Comparison of ENCODE assay signal across 31 cellular contexts in genomic region chr3:184386047-184386806, GRCh38. TPM values are rescaled to one million over a fixed set of nuclear protein-coding genes. Genes with fewer than 3 reads are reported as not detected.
"Had no signal": no experiment of that assay in that cellular context is flagged by ENCODE, and none has a peak within 500 bp of the region (broad histone marks: within the 10 kb centered on the region; RNA-seq: fewer than 3 reads in every experiment).

No MANE protein-coding gene starts in this region.

- DNase-seq: activated B cell treated with CpG ODN at 0.5 μM for 24 hours; activated CD4-positive, alpha-beta memory T cell treated with anti-CD3 and anti-CD28 coated beads for 36 hours; activated CD4-positive, alpha-beta T cell treated with anti-CD3 and anti-CD28 coated beads for 4 hours; activated CD4-positive, alpha-beta T cell treated with anti-CD3 and anti-CD28 coated beads, Interleukin-2, amount 50 U/mL, for 1 hour; activated CD4-positive, CD25-positive, alpha-beta regulatory T cell treated with anti-CD3 and anti-CD28 coated beads, Interleukin-2, amount 50 U/mL, for 72 hours; activated CD8-positive, alpha-beta memory T cell treated with anti-CD3 and anti-CD28 coated beads, Interleukin-2, amount 50 U/mL, for 4 hours; activated effector memory CD4-positive, alpha-beta T cell treated with Interleukin-2 at 50 U/mL for 16 hours; activated naive CD4-positive, alpha-beta T cell treated with anti-CD3 and anti-CD28 coated beads, Interleukin-2, amount 10 ng/mL, durations not matched to agents 7 days and 5 days; activated naive CD8-positive, alpha-beta T cell treated with anti-CD3 and anti-CD28 coated beads for 36 hours; activated T-cell treated with anti-CD3 and anti-CD28 coated beads for 4 hours; activated T-cell treated with anti-CD3 and anti-CD28 coated beads, Interleukin-2, amount 50 U/mL, for 4 hours; amniotic stem cell; Kasumi-1; MG63; NCI-H1048; NCI-H1105 treated with DMSO at 0.1 percent for 48 hours; NCI-H1436 treated with DMSO at 0.1 percent for 48 hours; NCI-H1694 treated with DMSO at 0.1 percent for 48 hours; NCI-H2029; NCI-H345; NCI-H524 treated with DMSO at 0.1 percent for 48 hours; RPMI8226; SHP77 treated with DMSO at 0.1 percent for 48 hours; T-cell; T-helper 17 cell had no signal

- H3K9me3 ChIP-seq: ascending aorta, MG63 had no signal

- H3K27ac ChIP-seq: ascending aorta, cardiac muscle cell, VCaP had no signal

- H3K4me3 ChIP-seq: ascending aorta, cardiac muscle cell, MG63 had no signal

- H3K36me3 ChIP-seq: ascending aorta, cardiac muscle cell, MG63 had no signal

- H3K27me3 ChIP-seq: ascending aorta had no signal

- ATAC-seq: activated T-cell treated with anti-CD3 and anti-CD28 coated beads, Interleukin-2, amount 50 U/mL, for 4 hours; Panc1; SK-N-SH treated with all-trans-retinoic acid at 6 μM for 48 hours; T-cell; T-helper 17 cell had no signal

RNA-seq across cellular contexts. Expression of gene CHRD, which starts 6.4 kb away (rescaled TPM):
- total RNA-seq: activated B cell treated with CpG ODN at 0.5 μM for 24 hours; activated naive CD8-positive, alpha-beta T cell treated with anti-CD3 and anti-CD28 coated beads for 36 hours; T-helper 17 cell had no signal

RNA-seq across cellular contexts. Expression of gene THPO, which starts 8.2 kb away (rescaled TPM):
- total RNA-seq: activated B cell treated with CpG ODN at 0.5 μM for 24 hours; activated CD4-positive, alpha-beta memory T cell treated with anti-CD3 and anti-CD28 coated beads for 36 hours; activated naive CD8-positive, alpha-beta T cell treated with anti-CD3 and anti-CD28 coated beads for 36 hours; activated T-cell treated with anti-CD3 and anti-CD28 coated beads, Interleukin-2, amount 50 U/mL, for 4 hours; ascending aorta; NCI-H460; T-cell; T-helper 17 cell had no signal
